Comparison of ENCODE assay signal across 15 cellular contexts in genomic region chr4:121185960-121186359, GRCh38. TPM values are rescaled to one million over a fixed set of nuclear protein-coding genes. Genes with fewer than 3 reads are reported as not detected.
DNase-seq lines count a peak whose midpoint lies in the region; ATAC-seq and TF ChIP-seq lines count a peak whose summit lies in the region.
"Had no signal": no experiment of that assay in that cellular context is flagged by ENCODE, and none has a peak within 500 bp of the region (broad histone marks: within the 10 kb centered on the region; RNA-seq: fewer than 3 reads in every experiment).

No MANE protein-coding gene starts in this region.

- peak overlapping the region; percentile 22 for H3K4me3 Mint-ChIP-seq in activated CD8-positive, alpha-beta memory T cell treated with anti-CD3 and anti-CD28 coated beads, Interleukin-2, amount 10 ng/mL, durations not matched to agents 7 days and 5 days
- H3K4me3 Mint-ChIP-seq in activated CD4-positive, alpha-beta memory T cell treated with anti-CD3 and anti-CD28 coated beads, Interleukin-2, amount 10 ng/mL, durations not matched to agents 7 days and 5 days = no peak overlapping the region
- H3K4me3 Mint-ChIP-seq: central memory CD8-positive, alpha-beta T cell; mesothelial cell of epicardium had no signal

- in situ Hi-C loops in gastrocnemius medialis (cut with MboI; ENCODE audit: low sequenced_read_pairs in 4 of 4) = loop anchor here in 2 of 4 donors (5.0 to 25.0 kb wide), 2 partner anchors 66 to 551 kb away; no protein-coding TSS in a partner anchor

- TF ChIP-seq CTCF in upper lobe of right lung (IDR thresholded peaks at IDR 0.05) (no peak), gastrocnemius medialis (IDR thresholded peaks at IDR 0.05 in 4 of 5, conservative IDR thresholded peaks at IDR 0.05 in 1 of 5) (no peak)

- ATAC-seq in activated CD8-positive, alpha-beta memory T cell treated with anti-CD3 and anti-CD28 coated beads, Interleukin-2, amount 10 ng/mL, durations not matched to agents 7 days and 5 days = no peak
- peak; percentile 55 for ATAC-seq in HG02610 (IDR thresholded peaks at IDR 0.05; ENCODE audit: unreplicated experiment)
- peak; percentile 52 for ATAC-seq in HG03460 (IDR thresholded peaks at IDR 0.05; ENCODE audit: unreplicated experiment)
- peak; percentile 66 for ATAC-seq in upper lobe of right lung
- no peak for ATAC-seq in gastrocnemius medialis

- intact Hi-C loops in upper lobe of right lung (cut with DNase I) (no loop called here), gastrocnemius medialis (cut with DNase I; ENCODE audit: low total_unique reads) (no loop called here)

- POLR2A ChIA-PET in activated CD4-positive, alpha-beta memory T cell treated with anti-CD3 and anti-CD28 coated beads, Interleukin-2, amount 10 ng/mL, durations not matched to agents 7 days and 5 days (lab: Charles Lee) = no interaction called here

- peak; percentile 47 for DNase-seq in activated CD8-positive, alpha-beta memory T cell treated with anti-CD3 and anti-CD28 coated beads, Interleukin-2, amount 10 ng/mL, durations not matched to agents 7 days and 5 days
- no peak for DNase-seq in activated CD8-positive, alpha-beta memory T cell treated with anti-CD3 and anti-CD28 coated beads, Interleukin-2, amount 50 U/mL, for 48 hours
- DNase-seq in upper lobe of right lung (no peak), gastrocnemius medialis (no peak)
- DNase-seq in activated CD8-positive, alpha-beta memory T cell treated with anti-CD3 and anti-CD28 coated beads for 24 hours = no peak
- no peak for DNase-seq in activated CD4-positive, alpha-beta memory T cell treated with anti-CD3 and anti-CD28 coated beads, Interleukin-2, amount 10 ng/mL, durations not matched to agents 7 days and 5 days
- DNase-seq: activated CD4-positive, CD25-positive, alpha-beta regulatory T cell treated with anti-CD3 and anti-CD28 coated beads, Interleukin-2, amount 50 U/mL, for 72 hours; NCI-H187 treated with DMSO at 0.1 percent for 48 hours; stimulated activated CD4-positive, alpha-beta T cell treated with anti-CD3 and anti-CD28 coated beads, Interleukin-4, amount 100 ng/mL, for 1 hour had no signal

- H3K9me3 Mint-ChIP-seq in activated CD8-positive, alpha-beta memory T cell treated with anti-CD3 and anti-CD28 coated beads, Interleukin-2, amount 10 ng/mL, durations not matched to agents 7 days and 5 days (ENCODE audit: low read depth) = no peaks in the 10 kb centered on the region
- H3K9me3 Mint-ChIP-seq in activated CD4-positive, alpha-beta memory T cell treated with anti-CD3 and anti-CD28 coated beads, Interleukin-2, amount 10 ng/mL, durations not matched to agents 7 days and 5 days = no peaks in the 10 kb centered on the region
- H3K9me3 Mint-ChIP-seq: central memory CD8-positive, alpha-beta T cell had no signal

- H3K36me3 ChIP-seq in upper lobe of right lung = no peaks in the 10 kb centered on the region
- no peaks in the 10 kb centered on the region for H3K36me3 ChIP-seq in gastrocnemius medialis

- H3K4me3 ChIP-seq in upper lobe of right lung (no peak overlapping the region), gastrocnemius medialis (no peak overlapping the region)

- H3K27ac ChIP-seq in upper lobe of right lung (no peak overlapping the region), gastrocnemius medialis (no peak overlapping the region)
- H3K27ac ChIP-seq: 22Rv1, epithelial cell of prostate had no signal

- H3K4me1 ChIP-seq in upper lobe of right lung (peaks cover 6% of the 10 kb centered on the region), gastrocnemius medialis (no peaks in the 10 kb centered on the region)

- TF ChIP-seq POLR2A in gastrocnemius medialis (IDR thresholded peaks at IDR 0.05) = no peak

- H3K27ac Mint-ChIP-seq in activated CD8-positive, alpha-beta memory T cell treated with anti-CD3 and anti-CD28 coated beads, Interleukin-2, amount 10 ng/mL, durations not matched to agents 7 days and 5 days = peak overlapping the region; percentile 79
- no peak overlapping the region for H3K27ac Mint-ChIP-seq in activated CD4-positive, alpha-beta memory T cell treated with anti-CD3 and anti-CD28 coated beads, Interleukin-2, amount 10 ng/mL, durations not matched to agents 7 days and 5 days
- H3K27ac Mint-ChIP-seq: mesothelial cell of epicardium had no signal

- H3K27me3 Mint-ChIP-seq in activated CD8-positive, alpha-beta memory T cell treated with anti-CD3 and anti-CD28 coated beads, Interleukin-2, amount 10 ng/mL, durations not matched to agents 7 days and 5 days = no peaks in the 10 kb centered on the region
- H3K27me3 Mint-ChIP-seq in activated CD4-positive, alpha-beta memory T cell treated with anti-CD3 and anti-CD28 coated beads, Interleukin-2, amount 10 ng/mL, durations not matched to agents 7 days and 5 days = no peaks in the 10 kb centered on the region
- H3K27me3 Mint-ChIP-seq: central memory CD8-positive, alpha-beta T cell had no signal

- peaks cover 76% of the 10 kb centered on the region for H3K4me1 Mint-ChIP-seq in activated CD8-positive, alpha-beta memory T cell treated with anti-CD3 and anti-CD28 coated beads, Interleukin-2, amount 10 ng/mL, durations not matched to agents 7 days and 5 days
- H3K4me1 Mint-ChIP-seq in activated CD4-positive, alpha-beta memory T cell treated with anti-CD3 and anti-CD28 coated beads, Interleukin-2, amount 10 ng/mL, durations not matched to agents 7 days and 5 days = peaks cover 56% of the 10 kb centered on the region

- H3K36me3 Mint-ChIP-seq in activated CD8-positive, alpha-beta memory T cell treated with anti-CD3 and anti-CD28 coated beads, Interleukin-2, amount 10 ng/mL, durations not matched to agents 7 days and 5 days = peaks cover 22% of the 10 kb centered on the region
- H3K36me3 Mint-ChIP-seq in activated CD4-positive, alpha-beta memory T cell treated with anti-CD3 and anti-CD28 coated beads, Interleukin-2, amount 10 ng/mL, durations not matched to agents 7 days and 5 days (ENCODE audit: low read depth) = peaks cover 16% of the 10 kb centered on the region
- H3K36me3 Mint-ChIP-seq: mesothelial cell of epicardium had no signal

- H3K9me3 ChIP-seq in upper lobe of right lung = no peaks in the 10 kb centered on the region
- no peaks in the 10 kb centered on the region for H3K9me3 ChIP-seq in gastrocnemius medialis

- H3K27me3 ChIP-seq in upper lobe of right lung (no peaks in the 10 kb centered on the region), gastrocnemius medialis (no peaks in the 10 kb centered on the region)

- CTCF ChIA-PET in activated CD8-positive, alpha-beta memory T cell treated with anti-CD3 and anti-CD28 coated beads, Interleukin-2, amount 10 ng/mL, durations not matched to agents 7 days and 5 days (lab: Charles Lee) = interaction anchor here (1.2 to 1.7 kb wide), 3 partner anchors 11 to 73 kb away, joined by 3 to 5 read pairs (median 3); no protein-coding TSS in a partner anchor
- CTCF ChIA-PET in activated CD4-positive, alpha-beta memory T cell treated with anti-CD3 and anti-CD28 coated beads, Interleukin-2, amount 10 ng/mL, durations not matched to agents 7 days and 5 days (lab: Charles Lee) = no interaction called here

RNA-seq across cellular contexts. Expression of gene TNIP3, which starts 21.8 kb away (rescaled TPM):
- 1 to 10 TPM; 9.1 to 9.3 TPM for total RNA-seq in activated CD8-positive, alpha-beta memory T cell treated with anti-CD3 and anti-CD28 coated beads, Interleukin-2, amount 10 ng/mL, durations not matched to agents 7 days and 5 days
- 2.3 TPM for total RNA-seq in upper lobe of right lung
- total RNA-seq in gastrocnemius medialis = not detected
- 1 to 10 TPM; 1.2 to 1.6 TPM for total RNA-seq in activated CD4-positive, alpha-beta memory T cell treated with anti-CD3 and anti-CD28 coated beads, Interleukin-2, amount 10 ng/mL, durations not matched to agents 7 days and 5 days

Comparison
In these comparisons a context has a peak if more than half of its experiments do, and no peak if none do; other contexts are left out.
1. ATAC-seq: peak in HG02610 (single experiment), HG03460 (single experiment) and upper lobe of right lung (single experiment); none in activated CD8-positive, alpha-beta memory T cell treated with anti-CD3 and anti-CD28 coated beads, Interleukin-2, amount 10 ng/mL, durations not matched to agents 7 days and 5 days (single experiment) and gastrocnemius medialis (0 of 2).